ENCODE assay signal across 23 cellular contexts in genomic region chrX:46034868-46035267, GRCh38.
"Had no signal": no experiment of that assay in that cellular context is flagged by ENCODE, and none has a peak within 500 bp of the region (broad histone marks: within the 10 kb centered on the region; RNA-seq: fewer than 3 reads in every experiment).

No MANE protein-coding gene starts in this region.

- H3K4me3 ChIP-seq: MG63, PC-9, Peyer's patch, SJSA1, SK-N-MC had no signal

- H3K9me3 ChIP-seq: MG63, Peyer's patch, SJSA1 had no signal

- H3K36me3 ChIP-seq: MG63, Peyer's patch, SJSA1 had no signal

- H3K27ac ChIP-seq: HL-60, PC-9, Peyer's patch, SJSA1, SK-N-MC had no signal

- H3K4me1 ChIP-seq: Peyer's patch, SJSA1 had no signal

- DNase-seq: Karpas-422, KG1, MG63, NCI-H1092, NCI-H1105 treated with DMSO at 0.1 percent for 48 hours, NCI-H1417 treated with DMSO at 0.1 percent for 48 hours, NCI-H146, NCI-H1694 treated with DMSO at 0.1 percent for 48 hours, NCI-H1930, NCI-H2081, NCI-H2107, NCI-H226, NCI-H446, NCI-H510A, NCI-H524 treated with DMSO at 0.1 percent for 48 hours, NCI-H82, OCI-M1, PC-9, Peyer's patch, SHP77 treated with DMSO at 0.1 percent for 48 hours had no signal

- H3K27me3 ChIP-seq: MG63, Peyer's patch, SJSA1 had no signal
